ENCODE assay signal across 1 cellular context in the genomic region with DNA sequence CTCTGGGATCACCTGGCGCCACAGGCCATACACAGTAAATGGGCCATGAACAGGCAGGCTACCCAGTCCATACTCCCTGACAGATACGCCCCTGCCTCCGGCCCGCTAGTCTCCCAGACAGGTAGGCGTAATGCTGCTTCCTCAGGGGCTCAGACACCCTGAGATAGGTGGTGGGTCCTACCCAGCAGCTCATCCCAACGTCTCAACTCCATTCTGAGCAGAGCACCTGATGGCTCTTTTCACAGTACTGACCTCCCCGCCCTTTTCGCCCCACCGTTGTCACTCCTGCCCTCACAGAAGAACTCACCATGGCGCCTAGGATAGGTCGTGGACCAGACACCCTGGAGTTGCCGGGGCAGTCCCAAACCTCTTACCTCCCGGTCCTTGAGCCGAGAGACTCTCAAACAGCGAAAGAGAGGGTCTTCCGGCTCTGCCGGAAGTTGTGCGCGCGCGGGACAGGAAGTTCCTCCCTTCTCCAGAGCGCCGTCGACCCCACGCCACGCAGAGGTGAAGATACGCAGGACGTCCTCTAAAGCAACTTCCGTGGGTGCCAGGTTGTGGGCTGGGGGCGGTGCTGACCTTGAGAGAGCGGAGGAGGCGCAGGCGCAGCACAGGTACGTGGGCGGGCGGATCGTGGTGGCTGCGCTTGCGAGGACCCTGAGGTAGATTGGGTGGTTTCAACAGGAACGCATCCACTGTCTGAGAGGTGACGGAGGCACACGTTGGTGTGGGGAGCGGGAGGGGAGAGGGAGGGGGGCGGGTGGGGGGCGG.
TF ChIP-seq lines count a peak whose summit lies in the region.

A gene (minus strand): TSS at position 432 of the 771 bp plus-strand sequence. CDS start 122 bp downstream, at position 310.

TF ChIP-seq in K562, 482 proteins besides CTCF, POLR2A, EP300 and RAD21 (continued from another document and continues in another):
- TF ChIP-seq, protein P1, sequence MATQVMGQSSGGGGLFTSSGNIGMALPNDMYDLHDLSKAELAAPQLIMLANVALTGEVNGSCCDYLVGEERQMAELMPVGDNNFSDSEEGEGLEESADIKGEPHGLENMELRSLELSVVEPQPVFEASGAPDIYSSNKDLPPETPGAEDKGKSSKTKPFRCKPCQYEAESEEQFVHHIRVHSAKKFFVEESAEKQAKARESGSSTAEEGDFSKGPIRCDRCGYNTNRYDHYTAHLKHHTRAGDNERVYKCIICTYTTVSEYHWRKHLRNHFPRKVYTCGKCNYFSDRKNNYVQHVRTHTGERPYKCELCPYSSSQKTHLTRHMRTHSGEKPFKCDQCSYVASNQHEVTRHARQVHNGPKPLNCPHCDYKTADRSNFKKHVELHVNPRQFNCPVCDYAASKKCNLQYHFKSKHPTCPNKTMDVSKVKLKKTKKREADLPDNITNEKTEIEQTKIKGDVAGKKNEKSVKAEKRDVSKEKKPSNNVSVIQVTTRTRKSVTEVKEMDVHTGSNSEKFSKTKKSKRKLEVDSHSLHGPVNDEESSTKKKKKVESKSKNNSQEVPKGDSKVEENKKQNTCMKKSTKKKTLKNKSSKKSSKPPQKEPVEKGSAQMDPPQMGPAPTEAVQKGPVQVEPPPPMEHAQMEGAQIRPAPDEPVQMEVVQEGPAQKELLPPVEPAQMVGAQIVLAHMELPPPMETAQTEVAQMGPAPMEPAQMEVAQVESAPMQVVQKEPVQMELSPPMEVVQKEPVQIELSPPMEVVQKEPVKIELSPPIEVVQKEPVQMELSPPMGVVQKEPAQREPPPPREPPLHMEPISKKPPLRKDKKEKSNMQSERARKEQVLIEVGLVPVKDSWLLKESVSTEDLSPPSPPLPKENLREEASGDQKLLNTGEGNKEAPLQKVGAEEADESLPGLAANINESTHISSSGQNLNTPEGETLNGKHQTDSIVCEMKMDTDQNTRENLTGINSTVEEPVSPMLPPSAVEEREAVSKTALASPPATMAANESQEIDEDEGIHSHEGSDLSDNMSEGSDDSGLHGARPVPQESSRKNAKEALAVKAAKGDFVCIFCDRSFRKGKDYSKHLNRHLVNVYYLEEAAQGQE (CRISPR knock-in tag; IDR thresholded peaks at IDR 0.05; ENCODE audit: low read depth) = 0 out of 2 replicates have a peak, but pooled peaks have one; percentile 34
- TF ChIP-seq LEF1 (IDR thresholded peaks at IDR 0.05) = no peak
- no peak for TF ChIP-seq CREBBP (IDR thresholded peaks at IDR 0.05; ENCODE audit: low read depth, low read length)
- TF ChIP-seq MTA1 (IDR thresholded peaks at IDR 0.05; ENCODE audit: borderline replicate concordance) = peak; percentile 75; the same call in 1 of the 2 replicates
- no peak for TF ChIP-seq ZNF121 (CRISPR knock-in tag; conservative IDR thresholded peaks at IDR 0.05)
- TF ChIP-seq, protein P2, sequence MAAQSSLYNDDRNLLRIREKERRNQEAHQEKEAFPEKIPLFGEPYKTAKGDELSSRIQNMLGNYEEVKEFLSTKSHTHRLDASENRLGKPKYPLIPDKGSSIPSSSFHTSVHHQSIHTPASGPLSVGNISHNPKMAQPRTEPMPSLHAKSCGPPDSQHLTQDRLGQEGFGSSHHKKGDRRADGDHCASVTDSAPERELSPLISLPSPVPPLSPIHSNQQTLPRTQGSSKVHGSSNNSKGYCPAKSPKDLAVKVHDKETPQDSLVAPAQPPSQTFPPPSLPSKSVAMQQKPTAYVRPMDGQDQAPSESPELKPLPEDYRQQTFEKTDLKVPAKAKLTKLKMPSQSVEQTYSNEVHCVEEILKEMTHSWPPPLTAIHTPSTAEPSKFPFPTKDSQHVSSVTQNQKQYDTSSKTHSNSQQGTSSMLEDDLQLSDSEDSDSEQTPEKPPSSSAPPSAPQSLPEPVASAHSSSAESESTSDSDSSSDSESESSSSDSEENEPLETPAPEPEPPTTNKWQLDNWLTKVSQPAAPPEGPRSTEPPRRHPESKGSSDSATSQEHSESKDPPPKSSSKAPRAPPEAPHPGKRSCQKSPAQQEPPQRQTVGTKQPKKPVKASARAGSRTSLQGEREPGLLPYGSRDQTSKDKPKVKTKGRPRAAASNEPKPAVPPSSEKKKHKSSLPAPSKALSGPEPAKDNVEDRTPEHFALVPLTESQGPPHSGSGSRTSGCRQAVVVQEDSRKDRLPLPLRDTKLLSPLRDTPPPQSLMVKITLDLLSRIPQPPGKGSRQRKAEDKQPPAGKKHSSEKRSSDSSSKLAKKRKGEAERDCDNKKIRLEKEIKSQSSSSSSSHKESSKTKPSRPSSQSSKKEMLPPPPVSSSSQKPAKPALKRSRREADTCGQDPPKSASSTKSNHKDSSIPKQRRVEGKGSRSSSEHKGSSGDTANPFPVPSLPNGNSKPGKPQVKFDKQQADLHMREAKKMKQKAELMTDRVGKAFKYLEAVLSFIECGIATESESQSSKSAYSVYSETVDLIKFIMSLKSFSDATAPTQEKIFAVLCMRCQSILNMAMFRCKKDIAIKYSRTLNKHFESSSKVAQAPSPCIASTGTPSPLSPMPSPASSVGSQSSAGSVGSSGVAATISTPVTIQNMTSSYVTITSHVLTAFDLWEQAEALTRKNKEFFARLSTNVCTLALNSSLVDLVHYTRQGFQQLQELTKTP (IDR thresholded peaks at IDR 0.05; ENCODE audit: low read depth in 1 of 2, partially characterized antibody in 2 of 2) = no peak
- no peak for TF ChIP-seq MCM3 (IDR thresholded peaks at IDR 0.05)
- TF ChIP-seq, protein P3, sequence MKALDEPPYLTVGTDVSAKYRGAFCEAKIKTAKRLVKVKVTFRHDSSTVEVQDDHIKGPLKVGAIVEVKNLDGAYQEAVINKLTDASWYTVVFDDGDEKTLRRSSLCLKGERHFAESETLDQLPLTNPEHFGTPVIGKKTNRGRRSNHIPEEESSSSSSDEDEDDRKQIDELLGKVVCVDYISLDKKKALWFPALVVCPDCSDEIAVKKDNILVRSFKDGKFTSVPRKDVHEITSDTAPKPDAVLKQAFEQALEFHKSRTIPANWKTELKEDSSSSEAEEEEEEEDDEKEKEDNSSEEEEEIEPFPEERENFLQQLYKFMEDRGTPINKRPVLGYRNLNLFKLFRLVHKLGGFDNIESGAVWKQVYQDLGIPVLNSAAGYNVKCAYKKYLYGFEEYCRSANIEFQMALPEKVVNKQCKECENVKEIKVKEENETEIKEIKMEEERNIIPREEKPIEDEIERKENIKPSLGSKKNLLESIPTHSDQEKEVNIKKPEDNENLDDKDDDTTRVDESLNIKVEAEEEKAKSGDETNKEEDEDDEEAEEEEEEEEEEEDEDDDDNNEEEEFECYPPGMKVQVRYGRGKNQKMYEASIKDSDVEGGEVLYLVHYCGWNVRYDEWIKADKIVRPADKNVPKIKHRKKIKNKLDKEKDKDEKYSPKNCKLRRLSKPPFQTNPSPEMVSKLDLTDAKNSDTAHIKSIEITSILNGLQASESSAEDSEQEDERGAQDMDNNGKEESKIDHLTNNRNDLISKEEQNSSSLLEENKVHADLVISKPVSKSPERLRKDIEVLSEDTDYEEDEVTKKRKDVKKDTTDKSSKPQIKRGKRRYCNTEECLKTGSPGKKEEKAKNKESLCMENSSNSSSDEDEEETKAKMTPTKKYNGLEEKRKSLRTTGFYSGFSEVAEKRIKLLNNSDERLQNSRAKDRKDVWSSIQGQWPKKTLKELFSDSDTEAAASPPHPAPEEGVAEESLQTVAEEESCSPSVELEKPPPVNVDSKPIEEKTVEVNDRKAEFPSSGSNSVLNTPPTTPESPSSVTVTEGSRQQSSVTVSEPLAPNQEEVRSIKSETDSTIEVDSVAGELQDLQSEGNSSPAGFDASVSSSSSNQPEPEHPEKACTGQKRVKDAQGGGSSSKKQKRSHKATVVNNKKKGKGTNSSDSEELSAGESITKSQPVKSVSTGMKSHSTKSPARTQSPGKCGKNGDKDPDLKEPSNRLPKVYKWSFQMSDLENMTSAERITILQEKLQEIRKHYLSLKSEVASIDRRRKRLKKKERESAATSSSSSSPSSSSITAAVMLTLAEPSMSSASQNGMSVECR (CRISPR knock-in tag; IDR thresholded peaks at IDR 0.05) = peak; percentile 57; the same call in 1 of the 2 replicates
- no peak for TF ChIP-seq RFX1 (IDR thresholded peaks at IDR 0.05)
- TF ChIP-seq GATA2 (CRISPR knock-in tag; IDR thresholded peaks at IDR 0.05) = no peak
- no peak for TF ChIP-seq MCM2 (IDR thresholded peaks at IDR 0.05; ENCODE audit: low read depth)
- no peak for TF ChIP-seq ZNF133 (CRISPR knock-in tag; IDR thresholded peaks at IDR 0.05)
- TF ChIP-seq PHTF2 (CRISPR knock-in tag; IDR thresholded peaks at IDR 0.05) = no peak
- peak; percentile 44; the same call in 1 of the 2 replicates for TF ChIP-seq ZNF57 (CRISPR knock-in tag; IDR thresholded peaks at IDR 0.05)
- peak; percentile 81 for TF ChIP-seq ELF1 (tag; IDR thresholded peaks at IDR 0.05)
- no peak for TF ChIP-seq SMARCA5 (IDR thresholded peaks at IDR 0.05)
- TF ChIP-seq, protein P4, sequence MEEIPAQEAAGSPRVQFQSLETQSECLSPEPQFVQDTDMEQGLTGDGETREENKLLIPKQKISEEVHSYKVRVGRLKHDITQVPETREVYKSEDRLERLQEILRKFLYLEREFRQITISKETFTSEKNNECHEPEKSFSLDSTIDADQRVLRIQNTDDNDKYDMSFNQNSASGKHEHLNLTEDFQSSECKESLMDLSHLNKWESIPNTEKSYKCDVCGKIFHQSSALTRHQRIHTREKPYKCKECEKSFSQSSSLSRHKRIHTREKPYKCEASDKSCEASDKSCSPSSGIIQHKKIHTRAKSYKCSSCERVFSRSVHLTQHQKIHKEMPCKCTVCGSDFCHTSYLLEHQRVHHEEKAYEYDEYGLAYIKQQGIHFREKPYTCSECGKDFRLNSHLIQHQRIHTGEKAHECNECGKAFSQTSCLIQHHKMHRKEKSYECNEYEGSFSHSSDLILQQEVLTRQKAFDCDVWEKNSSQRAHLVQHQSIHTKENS (CRISPR knock-in tag; IDR thresholded peaks at IDR 0.05) = no peak
- 0 out of 2 replicates have a peak, but pooled peaks have one; percentile 29 for TF ChIP-seq ZBTB17 (CRISPR knock-in tag; IDR thresholded peaks at IDR 0.05)
- TF ChIP-seq ZNF583 (CRISPR knock-in tag; IDR thresholded peaks at IDR 0.05) = no peak
- TF ChIP-seq FOXJ2 (tag; IDR thresholded peaks at IDR 0.05) = no peak
- TF ChIP-seq, protein P5, sequence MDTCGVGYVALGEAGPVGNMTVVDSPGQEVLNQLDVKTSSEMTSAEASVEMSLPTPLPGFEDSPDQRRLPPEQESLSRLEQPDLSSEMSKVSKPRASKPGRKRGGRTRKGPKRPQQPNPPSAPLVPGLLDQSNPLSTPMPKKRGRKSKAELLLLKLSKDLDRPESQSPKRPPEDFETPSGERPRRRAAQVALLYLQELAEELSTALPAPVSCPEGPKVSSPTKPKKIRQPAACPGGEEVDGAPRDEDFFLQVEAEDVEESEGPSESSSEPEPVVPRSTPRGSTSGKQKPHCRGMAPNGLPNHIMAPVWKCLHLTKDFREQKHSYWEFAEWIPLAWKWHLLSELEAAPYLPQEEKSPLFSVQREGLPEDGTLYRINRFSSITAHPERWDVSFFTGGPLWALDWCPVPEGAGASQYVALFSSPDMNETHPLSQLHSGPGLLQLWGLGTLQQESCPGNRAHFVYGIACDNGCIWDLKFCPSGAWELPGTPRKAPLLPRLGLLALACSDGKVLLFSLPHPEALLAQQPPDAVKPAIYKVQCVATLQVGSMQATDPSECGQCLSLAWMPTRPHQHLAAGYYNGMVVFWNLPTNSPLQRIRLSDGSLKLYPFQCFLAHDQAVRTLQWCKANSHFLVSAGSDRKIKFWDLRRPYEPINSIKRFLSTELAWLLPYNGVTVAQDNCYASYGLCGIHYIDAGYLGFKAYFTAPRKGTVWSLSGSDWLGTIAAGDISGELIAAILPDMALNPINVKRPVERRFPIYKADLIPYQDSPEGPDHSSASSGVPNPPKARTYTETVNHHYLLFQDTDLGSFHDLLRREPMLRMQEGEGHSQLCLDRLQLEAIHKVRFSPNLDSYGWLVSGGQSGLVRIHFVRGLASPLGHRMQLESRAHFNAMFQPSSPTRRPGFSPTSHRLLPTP (IDR thresholded peaks at IDR 0.05; ENCODE audit: borderline replicate concordance, extremely low read depth, insufficient read length) = no peak
- no peak for TF ChIP-seq ZNF507 (tag; conservative IDR thresholded peaks at IDR 0.05)
- TF ChIP-seq ZNF143 (CRISPR knock-in tag; IDR thresholded peaks at IDR 0.05) = no peak
- TF ChIP-seq HNRNPUL1 (IDR thresholded peaks at IDR 0.05; ENCODE audit: low read length) = no peak
- TF ChIP-seq HDAC6 (IDR thresholded peaks at IDR 0.05; ENCODE audit: low read depth, low read length) = no peak
- no peak for TF ChIP-seq SNIP1 (IDR thresholded peaks at IDR 0.05; ENCODE audit: low read depth)
- TF ChIP-seq, protein P6, sequence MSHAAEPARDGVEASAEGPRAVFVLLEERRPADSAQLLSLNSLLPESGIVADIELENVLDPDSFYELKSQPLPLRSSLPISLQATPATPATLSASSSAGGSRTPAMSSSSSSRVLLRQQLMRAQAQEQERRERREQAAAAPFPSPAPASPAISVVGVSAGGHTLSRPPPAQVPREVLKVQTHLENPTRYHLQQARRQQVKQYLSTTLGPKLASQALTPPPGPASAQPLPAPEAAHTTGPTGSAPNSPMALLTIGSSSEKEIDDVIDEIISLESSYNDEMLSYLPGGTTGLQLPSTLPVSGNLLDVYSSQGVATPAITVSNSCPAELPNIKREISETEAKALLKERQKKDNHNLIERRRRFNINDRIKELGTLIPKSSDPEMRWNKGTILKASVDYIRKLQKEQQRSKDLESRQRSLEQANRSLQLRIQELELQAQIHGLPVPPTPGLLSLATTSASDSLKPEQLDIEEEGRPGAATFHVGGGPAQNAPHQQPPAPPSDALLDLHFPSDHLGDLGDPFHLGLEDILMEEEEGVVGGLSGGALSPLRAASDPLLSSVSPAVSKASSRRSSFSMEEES (CRISPR knock-in tag; IDR thresholded peaks at IDR 0.05) = no peak
- peak; percentile 26; the same call in 1 of the 2 replicates for TF ChIP-seq MBD2 (IDR thresholded peaks at IDR 0.05; ENCODE audit: borderline replicate concordance, low read depth)
- no peak for TF ChIP-seq ZNF282 (CRISPR knock-in tag; IDR thresholded peaks at IDR 0.05)
- no peak for TF ChIP-seq PTBP1 (IDR thresholded peaks at IDR 0.05; ENCODE audit: low read depth, low read length)
- TF ChIP-seq ARID1B (IDR thresholded peaks at IDR 0.05) = no peak
- TF ChIP-seq ZNF217 (CRISPR knock-in tag; IDR thresholded peaks at IDR 0.05) = no peak
- no peak for TF ChIP-seq NCOA2 (IDR thresholded peaks at IDR 0.05; ENCODE audit: partially characterized antibody in 2 of 2)
- no peak for TF ChIP-seq ZFP30 (CRISPR knock-in tag; IDR thresholded peaks at IDR 0.05; ENCODE audit: borderline replicate concordance)
- no peak for TF ChIP-seq ZNF3 (CRISPR knock-in tag; IDR thresholded peaks at IDR 0.05)
- peak; percentile 92 for TF ChIP-seq GABPB1 (CRISPR knock-in tag; IDR thresholded peaks at IDR 0.05)
- no peak for TF ChIP-seq ZKSCAN3 (CRISPR knock-in tag; IDR thresholded peaks at IDR 0.05)
- TF ChIP-seq TCF3 (CRISPR knock-in tag; IDR thresholded peaks at IDR 0.05) = no peak
- TF ChIP-seq, protein P7, sequence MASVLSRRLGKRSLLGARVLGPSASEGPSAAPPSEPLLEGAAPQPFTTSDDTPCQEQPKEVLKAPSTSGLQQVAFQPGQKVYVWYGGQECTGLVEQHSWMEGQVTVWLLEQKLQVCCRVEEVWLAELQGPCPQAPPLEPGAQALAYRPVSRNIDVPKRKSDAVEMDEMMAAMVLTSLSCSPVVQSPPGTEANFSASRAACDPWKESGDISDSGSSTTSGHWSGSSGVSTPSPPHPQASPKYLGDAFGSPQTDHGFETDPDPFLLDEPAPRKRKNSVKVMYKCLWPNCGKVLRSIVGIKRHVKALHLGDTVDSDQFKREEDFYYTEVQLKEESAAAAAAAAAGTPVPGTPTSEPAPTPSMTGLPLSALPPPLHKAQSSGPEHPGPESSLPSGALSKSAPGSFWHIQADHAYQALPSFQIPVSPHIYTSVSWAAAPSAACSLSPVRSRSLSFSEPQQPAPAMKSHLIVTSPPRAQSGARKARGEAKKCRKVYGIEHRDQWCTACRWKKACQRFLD (CRISPR knock-in tag; IDR thresholded peaks at IDR 0.05) = no peak
- TF ChIP-seq RBM39 (optimal IDR thresholded peaks at IDR 0.05; ENCODE audit: low read depth, low read length) = no peak
- no peak for TF ChIP-seq CCAR2 (IDR thresholded peaks at IDR 0.05; ENCODE audit: low read depth, low read length)
- no peak for TF ChIP-seq BRF1 (IDR thresholded peaks at IDR 0.05; ENCODE audit: borderline replicate concordance, extremely low read depth, insufficient read length)
- peak; percentile 54 for TF ChIP-seq SIN3B (IDR thresholded peaks at IDR 0.05; ENCODE audit: low read depth)
- TF ChIP-seq KAT8 (IDR thresholded peaks at IDR 0.05; ENCODE audit: low read depth) = no peak
